In the genomic region with DNA sequence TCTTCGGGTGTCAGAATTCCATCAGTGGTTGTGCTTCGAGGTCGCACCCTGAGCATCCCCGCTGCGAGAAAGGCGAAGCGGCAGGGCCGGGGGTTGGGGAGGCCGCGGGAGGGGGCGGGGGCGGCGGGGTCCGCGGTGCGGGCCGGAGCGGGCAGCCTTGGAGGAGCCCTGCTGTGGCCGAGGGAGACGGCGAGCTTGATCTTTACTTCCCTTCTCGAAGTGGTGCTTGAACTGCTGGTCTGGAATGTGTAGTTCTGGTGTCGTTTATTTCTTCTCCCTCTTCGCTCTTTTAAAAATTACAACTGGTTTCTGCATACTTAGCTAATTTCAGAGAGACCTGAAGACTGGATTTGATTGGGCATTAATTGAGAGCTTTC, we compare ENCODE assay signal across 8 cellular contexts. TPM values are rescaled to one million over a fixed set of nuclear protein-coding genes. Genes with fewer than 3 reads are reported as not detected.
DNase-seq lines count a peak whose midpoint lies in the region; ATAC-seq and TF ChIP-seq lines count a peak whose summit lies in the region.

No MANE protein-coding gene starts in this region.

- intact Hi-C loops in MCF 10A (cut with micrococcal nuclease): loop anchor here (2.0 kb wide), 1 partner anchor 54 kb away; no protein-coding TSS in a partner anchor

- no peak for ATAC-seq in HG02938 (IDR thresholded peaks at IDR 0.05; ENCODE audit: unreplicated experiment)
- no peak for ATAC-seq in activated CD4-positive, CD25-positive, alpha-beta regulatory T cell treated with anti-CD3 and anti-CD28 coated beads, Interleukin-2, amount 50 U/mL, for 24 hours
- no peak for ATAC-seq in HG02763 (IDR thresholded peaks at IDR 0.05; ENCODE audit: unreplicated experiment)

- no peaks in the 10 kb centered on the region for H3K27me3 ChIP-seq in CD8-positive, alpha-beta memory T cell (ENCODE audit: insufficient read depth, low read length, poor library complexity, severe bottlenecking)
- peaks cover 12% of the 10 kb centered on the region for H3K27me3 ChIP-seq in thymus (ENCODE audit: control insufficient read depth, insufficient read depth)

- H3K27ac Mint-ChIP-seq in CD8-positive, alpha-beta memory T cell: peak overlapping the region; percentile 61 to 94 (median 85)
- H3K27ac Mint-ChIP-seq in MCF 10A (ENCODE audit: low read depth, unreplicated experiment): peak overlapping the region; percentile 40

- peaks cover 19 to 27% (median 22%) of the 10 kb centered on the region in 3 donors for H3K4me1 Mint-ChIP-seq in CD8-positive, alpha-beta memory T cell
- peaks cover 25% of the 10 kb centered on the region for H3K4me1 Mint-ChIP-seq in MCF 10A (ENCODE audit: insufficient read depth, unreplicated experiment)

- no peak for TF ChIP-seq POLR2A in NB4 (IDR thresholded peaks at IDR 0.05; ENCODE audit: extremely low read depth, insufficient read length)

- BruUV-seq in MCF 10A (replicated peaks; lab: Mats Ljungman, UMichigan): no TSS peak

- POLR2A ChIA-PET in CD8-positive, alpha-beta memory T cell (lab: Charles Lee): interaction anchor here (0.6 to 3.4 kb wide), 2 partner anchors 68 to 167 kb away, joined by 3 to 48 read pairs; a partner anchor contains a TSS
- POLR2A ChIA-PET in MCF 10A (lab: Yijun Ruan, JAX): interaction anchor here (0.5 to 4.8 kb wide), 32 partner anchors 12 to 796 kb away, joined by 3 to 186 read pairs (median 5); a partner anchor contains a TSS

- peak overlapping the region; percentile 58 for H3K4me3 ChIP-seq in CD8-positive, alpha-beta memory T cell (ENCODE audit: low read length)
- H3K4me3 ChIP-seq in NB4 (ENCODE audit: low read depth, low read length) (peak overlapping the region; percentile 89), thymus (ENCODE audit: low read length) (peak overlapping the region; percentile 93)

- no peaks in the 10 kb centered on the region for H3K36me3 ChIP-seq in CD8-positive, alpha-beta memory T cell (ENCODE audit: insufficient read depth, low read length)
- no peaks in the 10 kb centered on the region for H3K36me3 ChIP-seq in thymus (ENCODE audit: control insufficient read depth, insufficient read depth)

- H3K27ac ChIP-seq in CD8-positive, alpha-beta memory T cell (ENCODE audit: low read depth, low read length): peak overlapping the region; percentile 30
- peak overlapping the region; percentile 53 for H3K27ac ChIP-seq in thymus (ENCODE audit: low read depth)

- H3K36me3 Mint-ChIP-seq in CD8-positive, alpha-beta memory T cell: peaks cover 0 to 10% (median 0%) of the 10 kb centered on the region in 3 donors
- peaks cover 6% of the 10 kb centered on the region for H3K36me3 Mint-ChIP-seq in MCF 10A (ENCODE audit: insufficient read depth, unreplicated experiment)

- WGBS in thymus: 2% methylated on average over 24 of the region's 24 CpGs

- TF ChIP-seq CTCF in NB4 (IDR thresholded peaks at IDR 0.05; ENCODE audit: low read depth, low read length) (no peak), MCF 10A (IDR thresholded peaks at IDR 0.05; ENCODE audit: unreplicated experiment) (no peak)

- peak overlapping the region; percentile 86 to 96 (median 88) for H3K4me3 Mint-ChIP-seq in CD8-positive, alpha-beta memory T cell
- H3K4me3 Mint-ChIP-seq in MCF 10A (ENCODE audit: unreplicated experiment): peak overlapping the region; percentile 74

- CTCF ChIA-PET in CD8-positive, alpha-beta memory T cell (lab: Charles Lee): interaction anchor here (1.2 to 3.0 kb wide), 8 partner anchors 9 to 148 kb away, joined by 3 to 20 read pairs (median 4); a partner anchor contains a TSS
- CTCF ChIA-PET in MCF 10A (lab: Yijun Ruan, JAX): interaction anchor here (0.6 to 3.4 kb wide), 11 partner anchors 16 to 178 kb away, joined by 3 to 24 read pairs (median 4); a partner anchor contains a TSS

- DNase-seq in CD8-positive, alpha-beta memory T cell: no peak
- DNase-seq in NB4 (ENCODE audit: low read depth) (peak; percentile 70), MCF 10A (ENCODE audit: unreplicated experiment) (peak; percentile 32), kidney tubule cell (ENCODE audit: low spot score) (peak; percentile 48)

- peaks cover 0 to 6% of the 10 kb centered on the region in 2 donors for H3K27me3 Mint-ChIP-seq in CD8-positive, alpha-beta memory T cell
- H3K27me3 Mint-ChIP-seq in MCF 10A (ENCODE audit: insufficient read depth, unreplicated experiment): no peaks in the 10 kb centered on the region

- H3K9me3 ChIP-seq in CD8-positive, alpha-beta memory T cell (ENCODE audit: low read length): no peaks in the 10 kb centered on the region
- no peaks in the 10 kb centered on the region for H3K9me3 ChIP-seq in thymus (ENCODE audit: control insufficient read depth)

- no peaks in the 10 kb centered on the region for H3K9me3 Mint-ChIP-seq in CD8-positive, alpha-beta memory T cell
- H3K9me3 Mint-ChIP-seq in MCF 10A (ENCODE audit: unreplicated experiment): no peaks in the 10 kb centered on the region

- H3K4me1 ChIP-seq in CD8-positive, alpha-beta memory T cell (ENCODE audit: insufficient read depth, low read length): peaks cover 16% of the 10 kb centered on the region
- peaks cover 6% of the 10 kb centered on the region for H3K4me1 ChIP-seq in thymus (ENCODE audit: control insufficient read depth, insufficient read depth, low read length)

RNA-seq across cellular contexts. Expression of a gene that starts 1.1 kb away (rescaled TPM):
- total RNA-seq in CD8-positive, alpha-beta memory T cell: 10 to 100 TPM; 58.5 to 60.1 TPM
- polyA plus RNA-seq in CD8-positive, alpha-beta memory T cell: 58.8 TPM
- 317 and 368 TPM in 2 replicates for total RNA-seq in MCF 10A (2022)
- polyA plus RNA-seq in thymus: 101 TPM

Comparison
In these comparisons a context has a peak if more than half of its experiments do, and no peak if none do; other contexts are left out.
1. DNase-seq: peak in NB4 (single experiment), MCF 10A (single experiment) and kidney tubule cell (single experiment); none in CD8-positive, alpha-beta memory T cell (0 of 5).
2. Peak in every context shown above with its lines, with median percentiles within 50 percentile points of each other: H3K4me3 ChIP-seq.